Comparison of ENCODE assay signal across 2 cellular contexts in genomic region chr14:56715938-56716337, GRCh38.
TF ChIP-seq lines count a peak whose summit lies in the region.

No MANE protein-coding gene starts in this region.

TF ChIP-seq in GM23338, 12 proteins besides CTCF, POLR2A, EP300 and RAD21 (continued from another document):
- TF ChIP-seq ETS1 (IDR thresholded peaks at IDR 0.05): no peak
- TF ChIP-seq ZNF114 (CRISPR knock-in tag; IDR thresholded peaks at IDR 0.05): no peak
- TF ChIP-seq REST (IDR thresholded peaks at IDR 0.05; ENCODE audit: unreplicated experiment): no peak
- no peak for TF ChIP-seq ZNF462 (CRISPR knock-in tag; IDR thresholded peaks at IDR 0.05)
- no peak for TF ChIP-seq EZH2 (IDR thresholded peaks at IDR 0.05; ENCODE audit: low read depth, unreplicated experiment)
- TF ChIP-seq NANOG (IDR thresholded peaks at IDR 0.05; ENCODE audit: borderline replicate concordance): no peak
- no peak for TF ChIP-seq CREB1 (CRISPR knock-in tag; IDR thresholded peaks at IDR 0.05; ENCODE audit: low read depth)
- no peak for TF ChIP-seq POLR2AphosphoS5 (IDR thresholded peaks at IDR 0.05; ENCODE audit: low read depth)
- TF ChIP-seq JUNB (IDR thresholded peaks at IDR 0.05; ENCODE audit: unreplicated experiment): no peak

TF ChIP-seq in SK-N-SH, 30 proteins besides CTCF, POLR2A, EP300 and RAD21 (continued from another document):
- no peak for TF ChIP-seq REST (IDR thresholded peaks at IDR 0.05; ENCODE audit: low read depth, low read length)
- no peak for TF ChIP-seq USF1 (IDR thresholded peaks at IDR 0.05; ENCODE audit: borderline replicate concordance, low read depth)
- TF ChIP-seq YY1 (IDR thresholded peaks at IDR 0.05; ENCODE audit: low read depth): no peak
- no peak for TF ChIP-seq MAX (IDR thresholded peaks at IDR 0.05; ENCODE audit: low read depth)
